19 cellular contexts compared by ENCODE assay signal in the genomic region with DNA sequence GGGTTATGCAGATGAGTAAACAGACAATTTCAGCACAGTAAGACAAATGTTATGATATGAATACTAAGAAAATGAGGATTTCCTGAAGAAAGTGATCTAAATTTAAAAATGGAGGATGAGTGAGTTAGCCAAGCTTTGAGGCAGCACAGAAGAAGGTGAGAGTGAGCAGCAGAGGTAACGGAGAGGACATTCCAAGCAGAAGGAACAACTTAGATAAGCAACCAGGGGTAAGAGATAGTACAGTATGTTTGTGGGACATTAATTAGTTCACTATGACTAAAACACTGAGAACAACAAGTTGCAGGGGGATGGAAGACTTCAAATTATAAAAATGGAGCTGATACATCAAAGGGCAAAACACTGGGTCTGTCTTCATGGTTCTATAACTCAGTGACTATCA. TPM values are rescaled to one million over a fixed set of nuclear protein-coding genes. Genes with fewer than 3 reads are reported as not detected.
DNase-seq lines count a peak whose midpoint lies in the region; ATAC-seq and TF ChIP-seq lines count a peak whose summit lies in the region.
"Had no signal": no experiment of that assay in that cellular context is flagged by ENCODE, and none has a peak within 500 bp of the region (broad histone marks: within the 10 kb centered on the region; RNA-seq: fewer than 3 reads in every experiment).

No MANE protein-coding gene starts in this region.

- no peaks in the 10 kb centered on the region for H3K27me3 ChIP-seq in CD4-positive, alpha-beta T cell (ENCODE audit: control insufficient read depth, insufficient read depth, low read length)
- H3K27me3 ChIP-seq: BLaER1 had no signal

- peaks cover 38% of the 10 kb centered on the region for H3K4me1 Mint-ChIP-seq in activated CD4-positive, alpha-beta memory T cell treated with anti-CD3 and anti-CD28 coated beads for 36 hours (ENCODE audit: low read depth)
- peaks cover 38% of the 10 kb centered on the region for H3K4me1 Mint-ChIP-seq in activated CD4-positive, alpha-beta memory T cell treated with anti-CD3 and anti-CD28 coated beads, Interleukin-2, amount 10 ng/mL, durations not matched to agents 7 days and 5 days
- H3K4me1 Mint-ChIP-seq in CD4-positive, alpha-beta T cell (ENCODE audit: low read depth), result peaks cover 44% of the 10 kb centered on the region
- H3K4me1 Mint-ChIP-seq in WTC11, result peaks cover 9% of the 10 kb centered on the region
- H3K4me1 Mint-ChIP-seq in naive thymus-derived CD8-positive, alpha-beta T cell, result peaks cover 20 to 43% (median 38%) of the 10 kb centered on the region in 4 donors

- DNase-seq in activated CD4-positive, alpha-beta memory T cell treated with anti-CD3 and anti-CD28 coated beads for 36 hours, result no peak
- DNase-seq in activated CD4-positive, alpha-beta memory T cell treated with anti-CD3 and anti-CD28 coated beads, Interleukin-2, amount 10 ng/mL, durations not matched to agents 7 days and 5 days, result no peak
- no peak for DNase-seq in CD4-positive, alpha-beta T cell
- DNase-seq in WTC11 (ENCODE audit: low spot score), result no peak
- no peak for DNase-seq in naive thymus-derived CD8-positive, alpha-beta T cell
- no peak for DNase-seq in stimulated activated CD4-positive, alpha-beta T cell treated with anti-CD3 and anti-CD28 coated beads, Interleukin-15, amount 100 ng/mL, for 24 hours
- DNase-seq: 8988T; COR-L47; DMS153; KG1; NCI-H1092; NCI-H1694; NCI-H345; NCI-H69; NK-92 treated with Interleukin-12 subunit alpha and Interleukin-12 subunit beta, amount 100 ng/mL, for 24 hours had no signal

- intact Hi-C loops in activated CD4-positive, alpha-beta memory T cell treated with anti-CD3 and anti-CD28 coated beads for 36 hours (cut with micrococcal nuclease), result no loop called here
- intact Hi-C loops in CD4-positive, alpha-beta T cell (cut with DNase I, micrococcal nuclease), result loop anchor here in 1 of 2 experiments (10.0 kb wide), 1 partner anchor 58 kb away; no protein-coding TSS in a partner anchor

- H3K27ac Mint-ChIP-seq in activated CD4-positive, alpha-beta memory T cell treated with anti-CD3 and anti-CD28 coated beads for 36 hours, result peak overlapping the region; percentile 11
- no peak overlapping the region for H3K27ac Mint-ChIP-seq in activated CD4-positive, alpha-beta memory T cell treated with anti-CD3 and anti-CD28 coated beads, Interleukin-2, amount 10 ng/mL, durations not matched to agents 7 days and 5 days
- peak overlapping the region; percentile 34 for H3K27ac Mint-ChIP-seq in CD4-positive, alpha-beta T cell
- H3K27ac Mint-ChIP-seq in WTC11, result peak overlapping the region; percentile 3; the same call in 1 of the 2 replicates
- H3K27ac Mint-ChIP-seq in naive thymus-derived CD8-positive, alpha-beta T cell, result peak overlapping the region; percentile 5 to 87 (median 52)

- no peaks in the 10 kb centered on the region for H3K9me3 ChIP-seq in CD4-positive, alpha-beta T cell (ENCODE audit: control insufficient read depth, low read length)
- H3K9me3 ChIP-seq: BLaER1 had no signal

- TF ChIP-seq CTCF in CD4-positive, alpha-beta T cell (IDR thresholded peaks at IDR 0.05), result no peak
- no peak for TF ChIP-seq CTCF in WTC11 (IDR thresholded peaks at IDR 0.05)

- POLR2A ChIA-PET in activated CD4-positive, alpha-beta memory T cell treated with anti-CD3 and anti-CD28 coated beads for 36 hours (lab: Charles Lee), result no interaction called here
- POLR2A ChIA-PET in activated CD4-positive, alpha-beta memory T cell treated with anti-CD3 and anti-CD28 coated beads, Interleukin-2, amount 10 ng/mL, durations not matched to agents 7 days and 5 days (lab: Charles Lee), result interaction anchor here (1.0 to 2.5 kb wide), 2 partner anchors 18 to 23 kb away, joined by 4 to 15 read pairs; partner anchors contain the start of genes ORC1 and PRPF38A
- POLR2A ChIA-PET in CD4-positive, alpha-beta T cell (lab: Charles Lee), result interaction anchor here (1.1 to 2.0 kb wide), 2 partner anchors 8 to 23 kb away, joined by 4 to 10 read pairs; partner anchors contain the start of genes ORC1 and PRPF38A
- POLR2A ChIA-PET in WTC11 (lab: Charles Lee), result no interaction called here
- POLR2A ChIA-PET in naive thymus-derived CD8-positive, alpha-beta T cell (lab: Charles Lee), result interaction anchor here (2.2 kb wide), 1 partner anchor 22 kb away, joined by 7 read pairs; the partner anchor contains the start of genes ORC1 and PRPF38A

- H3K4me3 Mint-ChIP-seq in activated CD4-positive, alpha-beta memory T cell treated with anti-CD3 and anti-CD28 coated beads for 36 hours, result no peak overlapping the region
- no peak overlapping the region for H3K4me3 Mint-ChIP-seq in activated CD4-positive, alpha-beta memory T cell treated with anti-CD3 and anti-CD28 coated beads, Interleukin-2, amount 10 ng/mL, durations not matched to agents 7 days and 5 days
- H3K4me3 Mint-ChIP-seq in CD4-positive, alpha-beta T cell, result no peak overlapping the region
- no peak overlapping the region for H3K4me3 Mint-ChIP-seq in WTC11
- no peak overlapping the region for H3K4me3 Mint-ChIP-seq in naive thymus-derived CD8-positive, alpha-beta T cell

- no peak overlapping the region for H3K27ac ChIP-seq in CD4-positive, alpha-beta T cell (ENCODE audit: low read depth, low read length)
- H3K27ac ChIP-seq: BLaER1 had no signal

- peaks cover 30% of the 10 kb centered on the region for H3K36me3 Mint-ChIP-seq in activated CD4-positive, alpha-beta memory T cell treated with anti-CD3 and anti-CD28 coated beads for 36 hours
- H3K36me3 Mint-ChIP-seq in activated CD4-positive, alpha-beta memory T cell treated with anti-CD3 and anti-CD28 coated beads, Interleukin-2, amount 10 ng/mL, durations not matched to agents 7 days and 5 days (ENCODE audit: low read depth), result peaks cover 52% of the 10 kb centered on the region
- H3K36me3 Mint-ChIP-seq in CD4-positive, alpha-beta T cell (ENCODE audit: low read depth), result peaks cover 72% of the 10 kb centered on the region
- peaks cover 36% of the 10 kb centered on the region for H3K36me3 Mint-ChIP-seq in WTC11
- peaks cover 0 to 47% (median 21%) of the 10 kb centered on the region in 3 donors for H3K36me3 Mint-ChIP-seq in naive thymus-derived CD8-positive, alpha-beta T cell

- CTCF ChIA-PET in activated CD4-positive, alpha-beta memory T cell treated with anti-CD3 and anti-CD28 coated beads for 36 hours (lab: Charles Lee), result interaction anchor here (1.2 kb wide), 2 partner anchors 240 to 259 kb away, joined by 3 to 6 read pairs; no protein-coding TSS in a partner anchor
- CTCF ChIA-PET in activated CD4-positive, alpha-beta memory T cell treated with anti-CD3 and anti-CD28 coated beads, Interleukin-2, amount 10 ng/mL, durations not matched to agents 7 days and 5 days (lab: Charles Lee), result interaction anchor here (0.5 to 0.7 kb wide), 2 partner anchors 22 to 495 kb away, joined by 3 read pairs; partner anchors contain the start of genes ORC1 and PRPF38A
- CTCF ChIA-PET in CD4-positive, alpha-beta T cell (lab: Charles Lee), result interaction anchor here (4.8 kb wide), 1 partner anchor 23 kb away, joined by 35 read pairs; the partner anchor contains the start of genes ORC1 and PRPF38A
- CTCF ChIA-PET in WTC11 (lab: Charles Lee), result interaction anchor here (1.9 kb wide), 1 partner anchor 259 kb away, joined by 6 read pairs; no protein-coding TSS in a partner anchor

- H3K27me3 Mint-ChIP-seq in activated CD4-positive, alpha-beta memory T cell treated with anti-CD3 and anti-CD28 coated beads for 36 hours, result no peaks in the 10 kb centered on the region
- no peaks in the 10 kb centered on the region for H3K27me3 Mint-ChIP-seq in activated CD4-positive, alpha-beta memory T cell treated with anti-CD3 and anti-CD28 coated beads, Interleukin-2, amount 10 ng/mL, durations not matched to agents 7 days and 5 days
- H3K27me3 Mint-ChIP-seq in CD4-positive, alpha-beta T cell, result no peaks in the 10 kb centered on the region
- no peaks in the 10 kb centered on the region for H3K27me3 Mint-ChIP-seq in WTC11 (ENCODE audit: low read depth)
- no peaks in the 10 kb centered on the region for H3K27me3 Mint-ChIP-seq in naive thymus-derived CD8-positive, alpha-beta T cell

- ATAC-seq in CD4-positive, alpha-beta T cell (ENCODE audit: poor library complexity), result no peak
- ATAC-seq in WTC11 (no peak), GM18907 (IDR thresholded peaks at IDR 0.05; ENCODE audit: unreplicated experiment) (no peak), GM21447 (IDR thresholded peaks at IDR 0.05; ENCODE audit: unreplicated experiment) (no peak)
- no peak for ATAC-seq in naive thymus-derived CD8-positive, alpha-beta T cell
- ATAC-seq: HCT116 had no signal

- H3K9me3 Mint-ChIP-seq in activated CD4-positive, alpha-beta memory T cell treated with anti-CD3 and anti-CD28 coated beads for 36 hours, result no peaks in the 10 kb centered on the region
- no peaks in the 10 kb centered on the region for H3K9me3 Mint-ChIP-seq in activated CD4-positive, alpha-beta memory T cell treated with anti-CD3 and anti-CD28 coated beads, Interleukin-2, amount 10 ng/mL, durations not matched to agents 7 days and 5 days
- H3K9me3 Mint-ChIP-seq in CD4-positive, alpha-beta T cell, result no peaks in the 10 kb centered on the region
- H3K9me3 Mint-ChIP-seq in WTC11, result 0 out of 2 replicates have a peak, but pooled peaks cover 3% of the 10 kb centered on the region
- H3K9me3 Mint-ChIP-seq in naive thymus-derived CD8-positive, alpha-beta T cell, result no peaks in the 10 kb centered on the region

RNA-seq across cellular contexts. Expression of gene PRPF38A, which starts 22.8 kb away (rescaled TPM):
- total RNA-seq in activated CD4-positive, alpha-beta memory T cell treated with anti-CD3 and anti-CD28 coated beads for 36 hours, result 10 to 100 TPM; 74.6 to 79.7 TPM
- 10 to 100 TPM; 84.1 to 86.5 TPM for total RNA-seq in activated CD4-positive, alpha-beta memory T cell treated with anti-CD3 and anti-CD28 coated beads, Interleukin-2, amount 10 ng/mL, durations not matched to agents 7 days and 5 days
- total RNA-seq in CD4-positive, alpha-beta T cell, result 10 to 100 TPM; 56.2 to 63.6 TPM
- total RNA-seq in WTC11 (2021), result 59.6 to 62.4 TPM (median 59.7 TPM) in 3 replicates
- total RNA-seq in naive thymus-derived CD8-positive, alpha-beta T cell, result 10 to 100 TPM; 78.3 to 89.1 TPM
- 10 to 100 TPM; 31.2 to 36.5 (median 35.5) TPM for polyA plus RNA-seq in naive thymus-derived CD8-positive, alpha-beta T cell

RNA-seq across cellular contexts. Expression of gene ORC1, which starts 22.9 kb away (rescaled TPM):
- 10 to 100 TPM; 42.5 to 43.0 TPM for total RNA-seq in activated CD4-positive, alpha-beta memory T cell treated with anti-CD3 and anti-CD28 coated beads for 36 hours
- total RNA-seq in activated CD4-positive, alpha-beta memory T cell treated with anti-CD3 and anti-CD28 coated beads, Interleukin-2, amount 10 ng/mL, durations not matched to agents 7 days and 5 days, result 10 to 100 TPM; 27.0 to 28.3 TPM
- total RNA-seq in CD4-positive, alpha-beta T cell, result 1 to 10 TPM; 1.1 to 1.3 TPM
- 33.6 to 45.2 TPM (median 34.0 TPM) in 3 replicates for total RNA-seq in WTC11 (2021)
- 1 to 10 TPM; 1.0 to 1.2 TPM for total RNA-seq in naive thymus-derived CD8-positive, alpha-beta T cell
- under 1 TPM in 1 of 3 donors, not detected in 2; 0.18 TPM for polyA plus RNA-seq in naive thymus-derived CD8-positive, alpha-beta T cell

Comparison
In these comparisons a context has a peak if more than half of its experiments do, and no peak if none do; other contexts are left out.
1. POLR2A ChIA-PET loops: an anchor here in activated CD4-positive, alpha-beta memory T cell treated with anti-CD3 and anti-CD28 coated beads, Interleukin-2, amount 10 ng/mL, durations not matched to agents 7 days and 5 days (1.0 to 2.5 kb wide), CD4-positive, alpha-beta T cell (1.1 to 2.0 kb wide) and naive thymus-derived CD8-positive, alpha-beta T cell (2.2 kb wide); none called in activated CD4-positive, alpha-beta memory T cell treated with anti-CD3 and anti-CD28 coated beads for 36 hours and WTC11.
2. RNA of gene ORC1, which starts 22.9 kb away (total RNA-seq): 33.6 to 45.2 TPM in WTC11, 42.5 to 43.0 TPM in activated CD4-positive, alpha-beta memory T cell treated with anti-CD3 and anti-CD28 coated beads for 36 hours and 27.0 to 28.3 TPM in activated CD4-positive, alpha-beta memory T cell treated with anti-CD3 and anti-CD28 coated beads, Interleukin-2, amount 10 ng/mL, durations not matched to agents 7 days and 5 days; 1.1 to 1.3 TPM in CD4-positive, alpha-beta T cell and 1.0 to 1.2 TPM in naive thymus-derived CD8-positive, alpha-beta T cell; every median in the first group is over 10 times any median in the second.